In genomic region chr1:220441211-220441610, GRCh38 we compare ENCODE assay signal across 19 cellular contexts.
DNase-seq lines count a peak whose midpoint lies in the region; ATAC-seq, FAIRE-seq and TF ChIP-seq lines count a peak whose summit lies in the region.
"Had no signal": no experiment of that assay in that cellular context is flagged by ENCODE, and none has a peak within 500 bp of the region (broad histone marks: within the 10 kb centered on the region; RNA-seq: fewer than 3 reads in every experiment).

No MANE protein-coding gene starts in this region.

- in situ Hi-C loops in K562 (cut with MboI) = no loop called here

- 0% methylated on average over 3 of the region's 3 CpGs for WGBS in K562 (ENCODE audit: insufficient coverage, low coverage, missing lambda C conversion rate)

- no peak for TF ChIP-seq CTCF in MCF 10A (IDR thresholded peaks at IDR 0.05; ENCODE audit: unreplicated experiment)
- TF ChIP-seq CTCF in breast epithelium (IDR thresholded peaks at IDR 0.05) = no peak
- no peak for TF ChIP-seq CTCF in K562 (IDR thresholded peaks at IDR 0.05 in 2 of 3, conservative IDR thresholded peaks at IDR 0.05 in 1 of 3; ENCODE audit: insufficient read depth in 2 of 3, low read depth in 1 of 3, low read length in 3 of 3)
- TF ChIP-seq CTCF in fibroblast of mammary gland (conservative IDR thresholded peaks at IDR 0.05; ENCODE audit: control insufficient read depth, insufficient read depth, low read depth, low read length) = no peak

- H3K9me1 ChIP-seq in K562 (ENCODE audit: control insufficient read depth, insufficient read depth, low read length) = no peaks in the 10 kb centered on the region

- ATAC-seq in K562 = no peak
- no peak for ATAC-seq in activated T-helper 17 cell treated with anti-CD3 and anti-CD28 coated beads, Interleukin-2, amount 50 U/mL, for 72 hours (replicated peaks)
- ATAC-seq: CD8-positive, alpha-beta T cell; HepG2 had no signal

- no peaks in the 10 kb centered on the region for H3K36me3 Mint-ChIP-seq in MCF 10A (ENCODE audit: insufficient read depth, unreplicated experiment)
- H3K36me3 Mint-ChIP-seq in activated T-helper 17 cell treated with anti-CD3 and anti-CD28 coated beads, Interleukin-2, amount 50 U/mL, for 72 hours (ENCODE audit: low read depth) = no peaks in the 10 kb centered on the region
- H3K36me3 Mint-ChIP-seq: CD14-positive monocyte; CD8-positive, alpha-beta T cell had no signal

- H3K27ac Mint-ChIP-seq in MCF 10A (ENCODE audit: low read depth, unreplicated experiment) = no peak overlapping the region
- H3K27ac Mint-ChIP-seq in activated T-helper 17 cell treated with anti-CD3 and anti-CD28 coated beads, Interleukin-2, amount 50 U/mL, for 72 hours = no peak overlapping the region
- H3K27ac Mint-ChIP-seq: CD14-positive monocyte; CD8-positive, alpha-beta T cell had no signal

- H3K9ac ChIP-seq in K562 (ENCODE audit: insufficient read depth in 1 of 2, low read depth in 2 of 2, low read length in 2 of 2) = no peak overlapping the region

- DNase-seq in MCF 10A (ENCODE audit: unreplicated experiment) = peak; percentile 80
- DNase-seq in breast epithelium (ENCODE audit: low spot score in 2 of 2) = no peak
- DNase-seq in K562 (ENCODE audit: extremely low read depth in 1 of 4, low spot score in 3 of 4) = no peak
- peak; percentile 5 for DNase-seq in fibroblast of mammary gland (ENCODE audit: low read depth)
- DNase-seq in NCI-H2029 (lab: John Stamatoyannopoulos, UW) = no peak
- DNase-seq in activated CD4-positive, alpha-beta T cell treated with anti-CD3 and anti-CD28 coated beads for 4 hours = no peak
- DNase-seq in OCI-M1 (lab: John Stamatoyannopoulos, UW) = no peak
- DNase-seq: CD8-positive, alpha-beta T cell; COR-L47; DMS153; DMS79 treated with DMSO at 0.1 percent for 48 hours; GF-D8 had no signal

- H3K27me3 ChIP-seq in breast epithelium = no peaks in the 10 kb centered on the region
- no peaks in the 10 kb centered on the region for H3K27me3 ChIP-seq in K562 (ENCODE audit: control insufficient read depth in 2 of 2, insufficient read depth in 2 of 2, low read length in 2 of 2)

- H3K4me3 ChIP-seq in breast epithelium (no peak overlapping the region), K562 (no peak overlapping the region), fibroblast of mammary gland (ENCODE audit: control insufficient read depth, low read depth, low read length) (no peak overlapping the region)

- no peak for TF ChIP-seq EP300 in K562 (IDR thresholded peaks at IDR 0.05; ENCODE audit: low read length)

- no peak for TF ChIP-seq RAD21 in K562 (CRISPR knock-in tag; conservative IDR thresholded peaks at IDR 0.05 in 1 of 2, IDR thresholded peaks at IDR 0.05 in 1 of 2)

- no peak for FAIRE-seq in K562 (lab: Jason Lieb, UNC)
- FAIRE-seq: GM19239, H54, HepG2, HTR-8/SVneo had no signal

- CTCF ChIA-PET in MCF 10A (lab: Yijun Ruan, JAX) = interaction anchor here (0.9 kb wide), 1 partner anchor 362 kb away, joined by 6 read pairs; no protein-coding TSS in a partner anchor
- CTCF ChIA-PET in K562 (lab: Yijun Ruan, JAX; ENCODE audit: low intra/inter-chr PET ratio) = no interaction called here

- no peak overlapping the region for H2AFZ ChIP-seq in K562 (ENCODE audit: low read depth, low read length)

- H3K36me3 ChIP-seq in breast epithelium (no peaks in the 10 kb centered on the region), K562 (ENCODE audit: control insufficient read depth, insufficient read depth, low read length) (no peaks in the 10 kb centered on the region)

- no peak overlapping the region for H3K27ac ChIP-seq in breast epithelium
- no peak overlapping the region for H3K27ac ChIP-seq in K562 (ENCODE audit: extremely low read depth, low read depth, low read length)
- H3K27ac ChIP-seq: 22Rv1 had no signal

- H3K9me3 ChIP-seq in breast epithelium (peaks cover 0 to 6% of the 10 kb centered on the region in 2 donors), K562 (replicated peaks; ENCODE audit: control insufficient read depth, insufficient read depth, low read depth, low read length) (no peaks in the 10 kb centered on the region)

- no peaks in the 10 kb centered on the region for H3K79me2 ChIP-seq in K562 (ENCODE audit: control insufficient read depth, insufficient read depth, low read length)

- BruUV-seq in MCF 10A (replicated peaks; lab: Mats Ljungman, UMichigan) (no TSS peak), K562 (replicated peaks; lab: Mats Ljungman, UMichigan) (no TSS peak)

- H3K4me1 ChIP-seq in breast epithelium = no peaks in the 10 kb centered on the region
- H3K4me1 ChIP-seq in K562 (replicated peaks in 1 of 2; ENCODE audit: control insufficient read depth in 2 of 2, insufficient read depth in 2 of 2, low read length in 2 of 2) = no peaks in the 10 kb centered on the region

- TF ChIP-seq POLR2A in breast epithelium (IDR thresholded peaks at IDR 0.05) (no peak), K562 (conservative IDR thresholded peaks at IDR 0.05) (no peak)

- H3K27me3 Mint-ChIP-seq in MCF 10A (ENCODE audit: insufficient read depth, unreplicated experiment) = no peaks in the 10 kb centered on the region
- H3K27me3 Mint-ChIP-seq in activated T-helper 17 cell treated with anti-CD3 and anti-CD28 coated beads, Interleukin-2, amount 50 U/mL, for 72 hours = peaks cover 12% of the 10 kb centered on the region

- no peaks in the 10 kb centered on the region for H3K9me3 Mint-ChIP-seq in MCF 10A (ENCODE audit: unreplicated experiment)
- H3K9me3 Mint-ChIP-seq in activated T-helper 17 cell treated with anti-CD3 and anti-CD28 coated beads, Interleukin-2, amount 50 U/mL, for 72 hours = no peaks in the 10 kb centered on the region

- no peaks in the 10 kb centered on the region for H4K20me1 ChIP-seq in K562 (replicated peaks; ENCODE audit: control insufficient read depth, insufficient read depth, low read length)

- peaks cover 8% of the 10 kb centered on the region for H3K4me1 Mint-ChIP-seq in MCF 10A (ENCODE audit: insufficient read depth, unreplicated experiment)
- H3K4me1 Mint-ChIP-seq in activated T-helper 17 cell treated with anti-CD3 and anti-CD28 coated beads, Interleukin-2, amount 50 U/mL, for 72 hours = no peaks in the 10 kb centered on the region
- H3K4me1 Mint-ChIP-seq: CD14-positive monocyte had no signal

- H3K4me2 ChIP-seq in K562 (ENCODE audit: insufficient read depth, low read length) = no peak overlapping the region

- intact Hi-C loops in MCF 10A (cut with micrococcal nuclease) (no loop called here), breast epithelium (cut with DNase I; ENCODE audit: low total_unique reads) (no loop called here), K562 (cut with micrococcal nuclease) (no loop called here)

- no peak overlapping the region for H3K4me3 Mint-ChIP-seq in MCF 10A (ENCODE audit: unreplicated experiment)
- H3K4me3 Mint-ChIP-seq in activated T-helper 17 cell treated with anti-CD3 and anti-CD28 coated beads, Interleukin-2, amount 50 U/mL, for 72 hours = no peak overlapping the region
- H3K4me3 Mint-ChIP-seq: CD14-positive monocyte; CD8-positive, alpha-beta T cell had no signal

- POLR2A ChIA-PET in MCF 10A (lab: Yijun Ruan, JAX) (interaction anchor here (0.7 to 2.2 kb wide), 3 partner anchors 9 to 853 kb away, joined by 4 to 10 read pairs (median 7); no protein-coding TSS in a partner anchor), K562 (lab: Yijun Ruan, JAX) (interaction anchor here (0.7 kb wide), 1 partner anchor 9 kb away, joined by 3 read pairs; no protein-coding TSS in a partner anchor)

TF ChIP-seq in K562, 482 proteins besides CTCF, POLR2A, EP300 and RAD21:
- no peak for TF ChIP-seq IFI16 (CRISPR knock-in tag; IDR thresholded peaks at IDR 0.05)
- TF ChIP-seq FOS (IDR thresholded peaks at IDR 0.05; ENCODE audit: extremely low read depth, insufficient read length) = no peak
- TF ChIP-seq PRDM10 (IDR thresholded peaks at IDR 0.05; ENCODE audit: partially characterized antibody) = peak; percentile 44

Comparison
In these comparisons a context has a peak if more than half of its experiments do, and no peak if none do; other contexts are left out.
1. DNase-seq: peak in MCF 10A (single experiment) and fibroblast of mammary gland (single experiment); none in breast epithelium (0 of 2), K562 (0 of 4), NCI-H2029 (single experiment), activated CD4-positive, alpha-beta T cell treated with anti-CD3 and anti-CD28 coated beads for 4 hours (0 of 2) and OCI-M1 (single experiment).